Comparison of ENCODE assay signal across 28 cellular contexts in the genomic region with DNA sequence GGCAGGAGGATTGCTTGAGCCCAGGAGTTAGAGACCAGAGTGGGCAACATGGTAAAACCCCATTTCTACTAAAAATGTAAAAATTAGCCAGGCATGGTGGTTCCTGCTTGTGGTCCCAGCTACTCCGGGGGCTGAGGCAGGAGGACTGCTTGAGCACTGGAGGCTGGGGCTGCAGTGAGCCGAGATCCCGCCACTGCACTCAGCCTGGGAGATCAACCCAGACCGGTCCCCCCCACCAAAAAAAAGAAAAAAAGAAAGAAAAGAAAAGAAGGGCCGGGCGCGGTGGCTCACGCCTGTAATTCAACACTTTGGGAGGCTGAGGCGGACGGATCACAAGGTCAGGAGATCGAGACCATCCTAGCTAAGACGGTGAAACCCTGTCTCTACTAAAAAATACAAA. TPM values are rescaled to one million over a fixed set of nuclear protein-coding genes. Genes with fewer than 3 reads are reported as not detected.
DNase-seq lines count a peak whose midpoint lies in the region; ATAC-seq and TF ChIP-seq lines count a peak whose summit lies in the region.
"Had no signal": no experiment of that assay in that cellular context is flagged by ENCODE, and none has a peak within 500 bp of the region (broad histone marks: within the 10 kb centered on the region; RNA-seq: fewer than 3 reads in every experiment).

No MANE protein-coding gene starts in this region.

- H3K27ac Mint-ChIP-seq in activated CD4-positive, alpha-beta T cell treated with anti-CD3 and anti-CD28 coated beads, Interleukin-2, amount 10 ng/mL, durations not matched to agents 7 days and 5 days: peak overlapping the region; percentile 74
- H3K27ac Mint-ChIP-seq in brain: peak overlapping the region in 3 of 5 experiments; percentile 21 to 84 (median 70)
- H3K27ac Mint-ChIP-seq in progenitor cell of endocrine pancreas: no peak overlapping the region
- H3K27ac Mint-ChIP-seq: activated CD8-positive, alpha-beta T cell treated with anti-CD3 and anti-CD28 coated beads, Interleukin-2, amount 10 ng/mL, durations not matched to agents 7 days and 5 days had no signal

- no peak for DNase-seq in activated CD4-positive, alpha-beta T cell treated with anti-CD3 and anti-CD28 coated beads, Interleukin-2, amount 10 ng/mL, durations not matched to agents 7 days and 5 days
- DNase-seq in activated CD4-positive, alpha-beta T cell treated with anti-CD3 and anti-CD28 coated beads, Interleukin-2, amount 50 U/mL, for 1 hour: no peak
- DNase-seq in RWPE1 (ENCODE audit: low spot score): no peak
- no peak for DNase-seq in progenitor cell of endocrine pancreas (ENCODE audit: low spot score, unreplicated experiment)
- DNase-seq in NOMO-1 (lab: John Stamatoyannopoulos, UW; ENCODE audit: unreplicated experiment in 2 of 2): no peak
- no peak for DNase-seq in DMS79 (lab: John Stamatoyannopoulos, UW)
- DNase-seq: activated CD8-positive, alpha-beta T cell treated with anti-CD3 and anti-CD28 coated beads, Interleukin-2, amount 10 ng/mL, durations not matched to agents 7 days and 5 days; amygdala; C1 segment of cervical spinal cord; DMS 273 treated with DMSO at 0.1 percent for 48 hours; GOT3; IMR-90; kidney glomerular epithelial cell; NCI-H2081 treated with DMSO at 0.1 percent for 48 hours; NCI-H446 treated with DMSO at 0.1 percent for 48 hours; PC-3; SHP77 treated with DMSO at 0.1 percent for 48 hours; stimulated activated CD4-positive, alpha-beta T cell treated with anti-CD3 and anti-CD28 coated beads, Interleukin-4, amount 100 ng/mL, for 24 hours; stimulated activated naive CD8-positive, alpha-beta T cell treated with anti-CD3 and anti-CD28 coated beads, Interleukin-15, amount 100 ng/mL, for 72 hours; tibial artery had no signal

- CTCF ChIA-PET in activated CD4-positive, alpha-beta T cell treated with anti-CD3 and anti-CD28 coated beads, Interleukin-2, amount 10 ng/mL, durations not matched to agents 7 days and 5 days (lab: Charles Lee): interaction anchor here (0.6 to 1.2 kb wide), 2 partner anchors 30 to 264 kb away, joined by 3 read pairs; no protein-coding TSS in a partner anchor
- CTCF ChIA-PET in RWPE1 (lab: Yijun Ruan, JAX): no interaction called here

- H3K4me3 Mint-ChIP-seq in activated CD4-positive, alpha-beta T cell treated with anti-CD3 and anti-CD28 coated beads, Interleukin-2, amount 10 ng/mL, durations not matched to agents 7 days and 5 days: peak overlapping the region; percentile 19
- H3K4me3 Mint-ChIP-seq in brain (peak overlapping the region in 4 of 5 experiments; percentile 33 to 93 (median 42)), progenitor cell of endocrine pancreas (ENCODE audit: low read depth) (peak overlapping the region; percentile 14)
- H3K4me3 Mint-ChIP-seq: activated CD8-positive, alpha-beta T cell treated with anti-CD3 and anti-CD28 coated beads, Interleukin-2, amount 10 ng/mL, durations not matched to agents 7 days and 5 days; dendritic cell treated with granulocyte-macrophage colony-stimulating factor and Interleukin-4, amounts not matched to agents 40 ng/mL and 50 ng/mL, for 4 days had no signal

- no peaks in the 10 kb centered on the region for H3K27me3 Mint-ChIP-seq in activated CD4-positive, alpha-beta T cell treated with anti-CD3 and anti-CD28 coated beads, Interleukin-2, amount 10 ng/mL, durations not matched to agents 7 days and 5 days
- peaks cover 3% of the 10 kb centered on the region for H3K27me3 Mint-ChIP-seq in brain
- H3K27me3 Mint-ChIP-seq in progenitor cell of endocrine pancreas: peaks cover 2% of the 10 kb centered on the region
- H3K27me3 Mint-ChIP-seq: dendritic cell treated with granulocyte-macrophage colony-stimulating factor and Interleukin-4, amounts not matched to agents 40 ng/mL and 50 ng/mL, for 4 days; stimulated activated naive CD8-positive, alpha-beta T cell treated with anti-CD3 and anti-CD28 coated beads, Interleukin-15, amount 100 ng/mL, for 72 hours had no signal

- peaks cover 12% of the 10 kb centered on the region for H3K4me1 Mint-ChIP-seq in activated CD4-positive, alpha-beta T cell treated with anti-CD3 and anti-CD28 coated beads, Interleukin-2, amount 10 ng/mL, durations not matched to agents 7 days and 5 days
- H3K4me1 Mint-ChIP-seq in brain (peaks cover 37% of the 10 kb centered on the region), progenitor cell of endocrine pancreas (ENCODE audit: low read depth) (peaks cover 12% of the 10 kb centered on the region)

- TF ChIP-seq CTCF in RWPE1 (conservative IDR thresholded peaks at IDR 0.05; ENCODE audit: low read depth): no peak
- TF ChIP-seq CTCF in brain (conservative IDR thresholded peaks at IDR 0.05): no peak
- TF ChIP-seq CTCF in progenitor cell of endocrine pancreas (IDR thresholded peaks at IDR 0.05; ENCODE audit: unreplicated experiment): no peak

- H3K36me3 Mint-ChIP-seq in activated CD4-positive, alpha-beta T cell treated with anti-CD3 and anti-CD28 coated beads, Interleukin-2, amount 10 ng/mL, durations not matched to agents 7 days and 5 days (ENCODE audit: low read depth): no peaks in the 10 kb centered on the region
- H3K36me3 Mint-ChIP-seq in brain: no peaks in the 10 kb centered on the region
- H3K36me3 Mint-ChIP-seq in progenitor cell of endocrine pancreas (ENCODE audit: insufficient read depth): no peaks in the 10 kb centered on the region

- no peak for ATAC-seq in GM19455 (IDR thresholded peaks at IDR 0.05; ENCODE audit: unreplicated experiment)
- ATAC-seq: activated CD8-positive, alpha-beta T cell treated with anti-CD3 and anti-CD28 coated beads, Interleukin-2, amount 10 ng/mL, durations not matched to agents 7 days and 5 days; PC-3; stimulated activated naive CD8-positive, alpha-beta T cell treated with anti-CD3 and anti-CD28 coated beads, Interleukin-15, amount 100 ng/mL, for 72 hours had no signal

- POLR2A ChIA-PET in activated CD4-positive, alpha-beta T cell treated with anti-CD3 and anti-CD28 coated beads, Interleukin-2, amount 10 ng/mL, durations not matched to agents 7 days and 5 days (lab: Charles Lee): no interaction called here
- POLR2A ChIA-PET in RWPE1 (lab: Yijun Ruan, JAX; ENCODE audit: low non-redundant PET): interaction anchor here (0.6 to 0.7 kb wide), 2 partner anchors 45 to 160 kb away, joined by 3 to 4 read pairs; no protein-coding TSS in a partner anchor

- H3K27ac ChIP-seq in RWPE1: peak overlapping the region; percentile 98; the same call in 1 of the 2 replicates

- no peaks in the 10 kb centered on the region for H3K9me3 Mint-ChIP-seq in activated CD4-positive, alpha-beta T cell treated with anti-CD3 and anti-CD28 coated beads, Interleukin-2, amount 10 ng/mL, durations not matched to agents 7 days and 5 days
- no peaks in the 10 kb centered on the region for H3K9me3 Mint-ChIP-seq in brain
- no peaks in the 10 kb centered on the region for H3K9me3 Mint-ChIP-seq in progenitor cell of endocrine pancreas (ENCODE audit: low read depth)
- H3K9me3 Mint-ChIP-seq: dendritic cell treated with granulocyte-macrophage colony-stimulating factor and Interleukin-4, amounts not matched to agents 40 ng/mL and 50 ng/mL, for 4 days; stimulated activated naive CD8-positive, alpha-beta T cell treated with anti-CD3 and anti-CD28 coated beads, Interleukin-15, amount 100 ng/mL, for 72 hours had no signal

RNA-seq across cellular contexts. Expression of a gene that starts 1.8 kb away (rescaled TPM):
- total RNA-seq in activated CD4-positive, alpha-beta T cell treated with anti-CD3 and anti-CD28 coated beads, Interleukin-2, amount 10 ng/mL, durations not matched to agents 7 days and 5 days: 10 to 100 TPM; 26.8 to 27.2 TPM
- polyA plus RNA-seq in brain (ENCODE audit: insufficient read depth, low read depth, low replicate concordance): 12.7 TPM
- 18.5 and 18.8 TPM in 2 replicates for total RNA-seq in progenitor cell of endocrine pancreas

RNA-seq across cellular contexts. Expression of a gene that starts 18.4 kb away (rescaled TPM):
- total RNA-seq in activated CD4-positive, alpha-beta T cell treated with anti-CD3 and anti-CD28 coated beads, Interleukin-2, amount 10 ng/mL, durations not matched to agents 7 days and 5 days: not detected
- polyA plus RNA-seq in brain (ENCODE audit: insufficient read depth, low read depth, low replicate concordance): not detected
- total RNA-seq in progenitor cell of endocrine pancreas: not detected in 2 replicates
- total RNA-seq: activated CD8-positive, alpha-beta T cell treated with anti-CD3 and anti-CD28 coated beads, Interleukin-2, amount 10 ng/mL, durations not matched to agents 7 days and 5 days; endothelial cell of umbilical vein; G401; IMR-90; lung microvascular endothelial cell; M059J; omental fat pad; PC-3 had no signal
- polyA plus RNA-seq: endothelial cell of umbilical vein, IMR-90 had no signal

RNA-seq across cellular contexts. Expression of a gene that starts 23.9 kb away (rescaled TPM):
- total RNA-seq in activated CD4-positive, alpha-beta T cell treated with anti-CD3 and anti-CD28 coated beads, Interleukin-2, amount 10 ng/mL, durations not matched to agents 7 days and 5 days: 10 to 100 TPM; 31.0 to 40.4 TPM
- polyA plus RNA-seq in brain (ENCODE audit: insufficient read depth, low read depth, low replicate concordance): 24.0 TPM
- total RNA-seq in progenitor cell of endocrine pancreas: 18.2 and 20.1 TPM in 2 replicates
